11 cellular contexts compared by ENCODE assay signal in the genomic region with DNA sequence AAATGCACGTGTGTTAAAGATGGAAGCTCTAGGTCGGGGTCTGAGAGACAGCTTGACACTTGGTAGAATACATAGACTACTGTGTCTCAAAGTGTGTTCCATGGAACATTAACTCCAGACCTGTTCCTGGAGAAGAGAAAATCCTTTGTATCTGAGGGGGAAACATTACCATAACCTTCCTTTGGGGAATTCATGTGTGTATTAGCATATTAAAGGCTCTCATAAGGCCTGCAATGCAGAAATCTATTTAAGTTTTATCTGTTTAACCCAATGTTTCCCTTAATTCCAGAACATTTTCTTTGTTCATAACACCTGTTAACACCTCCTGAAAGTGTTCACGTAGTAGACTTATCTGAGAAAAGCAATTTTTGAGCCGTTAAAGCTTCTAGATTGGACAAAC.
DNase-seq lines count a peak whose midpoint lies in the region; ATAC-seq and TF ChIP-seq lines count a peak whose summit lies in the region.
"Had no signal": no experiment of that assay in that cellular context is flagged by ENCODE, and none has a peak within 500 bp of the region (broad histone marks: within the 10 kb centered on the region; RNA-seq: fewer than 3 reads in every experiment).

No MANE protein-coding gene starts in this region.

- no peak overlapping the region for H3K4me3 Mint-ChIP-seq in CD8-positive, alpha-beta T cell

- peaks cover 14% of the 10 kb centered on the region for H3K4me1 ChIP-seq in CD8-positive, alpha-beta T cell (ENCODE audit: insufficient read depth, low read length)
- H3K4me1 ChIP-seq in hepatocyte (ENCODE audit: insufficient read depth), result peaks cover 14% of the 10 kb centered on the region

- no peak overlapping the region for H3K27ac ChIP-seq in CD8-positive, alpha-beta T cell (ENCODE audit: low read depth, low read length)
- H3K27ac ChIP-seq in VCaP (peak overlapping the region; percentile 66; the same call in 1 of the 2 replicates), hepatocyte (peak overlapping the region; percentile 83), skin epidermis (peak overlapping the region in 16 of 21 experiments; percentile 38 to 84 (median 74)), brain microvascular endothelial cell (no peak overlapping the region), RWPE1 (no peak overlapping the region)

- no peak overlapping the region for H3K4me3 ChIP-seq in CD8-positive, alpha-beta T cell (ENCODE audit: low read depth, low read length)
- no peak overlapping the region for H3K4me3 ChIP-seq in hepatocyte
- H3K4me3 ChIP-seq in skin epidermis, result no peak overlapping the region
- H3K4me3 ChIP-seq in brain microvascular endothelial cell (ENCODE audit: low read depth, low read length), result no peak overlapping the region

- no peak overlapping the region for H2AFZ ChIP-seq in hepatocyte

- H3K36me3 ChIP-seq in CD8-positive, alpha-beta T cell (ENCODE audit: insufficient read depth, low read length), result no peaks in the 10 kb centered on the region
- H3K36me3 ChIP-seq in hepatocyte (replicated peaks; ENCODE audit: insufficient read depth, low read depth), result no peaks in the 10 kb centered on the region
- H3K36me3 ChIP-seq in brain microvascular endothelial cell (replicated peaks), result no peaks in the 10 kb centered on the region

- no peak for DNase-seq in CD8-positive, alpha-beta T cell
- no peak for DNase-seq in hepatocyte (ENCODE audit: low spot score)
- no peak for DNase-seq in brain microvascular endothelial cell
- no peak for DNase-seq in RWPE1 (ENCODE audit: low spot score)
- DNase-seq in nucleus accumbens (lab: John Stamatoyannopoulos, UW), result no peak
- DNase-seq in NCI-H1105 treated with DMSO at 0.1 percent for 48 hours (lab: John Stamatoyannopoulos, UW), result no peak
- DNase-seq: glutamatergic neuron, left colon, NCI-H446 treated with DMSO at 0.1 percent for 48 hours had no signal

- no peaks in the 10 kb centered on the region for H3K27me3 ChIP-seq in CD8-positive, alpha-beta T cell (ENCODE audit: insufficient read depth, low read length)
- H3K27me3 ChIP-seq in hepatocyte, result no peaks in the 10 kb centered on the region
- no peaks in the 10 kb centered on the region for H3K27me3 ChIP-seq in brain microvascular endothelial cell (replicated peaks)

- H3K4me1 Mint-ChIP-seq in CD8-positive, alpha-beta T cell (ENCODE audit: low read depth), result peaks cover 15% of the 10 kb centered on the region

- POLR2A ChIA-PET in CD8-positive, alpha-beta T cell (lab: Charles Lee), result interaction anchor here (1.2 to 2.4 kb wide), 6 partner anchors 20 to 159 kb away, joined by 3 to 22 read pairs (median 4); a partner anchor contains a TSS
- POLR2A ChIA-PET in RWPE1 (lab: Yijun Ruan, JAX; ENCODE audit: low non-redundant PET), result no interaction called here

- in situ Hi-C loops in brain microvascular endothelial cell (cut with HindIII; ENCODE audit: low pct_ligation_motif_present, low sequenced_read_pairs), result no loop called here

- WGBS in hepatocyte (ENCODE audit: low lambda C conversion rate, missing lambda C conversion rate), result 86% methylated on average over 4 of the region's 4 CpGs

- no peaks in the 10 kb centered on the region for H3K9me3 Mint-ChIP-seq in CD8-positive, alpha-beta T cell

- peaks cover 2% of the 10 kb centered on the region for H3K79me2 ChIP-seq in hepatocyte

- H3K9me2 ChIP-seq in hepatocyte (replicated peaks; ENCODE audit: insufficient read depth), result no peaks in the 10 kb centered on the region

- no peaks in the 10 kb centered on the region for H3K9me3 ChIP-seq in CD8-positive, alpha-beta T cell (ENCODE audit: low read length)
- H3K9me3 ChIP-seq in hepatocyte (ENCODE audit: low read depth), result no peaks in the 10 kb centered on the region

- no peaks in the 10 kb centered on the region for H3K36me3 Mint-ChIP-seq in CD8-positive, alpha-beta T cell

- peaks cover 5% of the 10 kb centered on the region for H3K27me3 Mint-ChIP-seq in CD8-positive, alpha-beta T cell (ENCODE audit: low read depth)

- no peak for ATAC-seq in CD8-positive, alpha-beta T cell

- H3K27ac Mint-ChIP-seq in CD8-positive, alpha-beta T cell, result peak overlapping the region; percentile 81

- intact Hi-C loops in CD8-positive, alpha-beta T cell (cut with DNase I, micrococcal nuclease), result no loop called here

- TF ChIP-seq CTCF in CD8-positive, alpha-beta T cell (IDR thresholded peaks at IDR 0.05), result no peak
- no peak for TF ChIP-seq CTCF in VCaP (conservative IDR thresholded peaks at IDR 0.05)
- no peak for TF ChIP-seq CTCF in hepatocyte (IDR thresholded peaks at IDR 0.05; ENCODE audit: poor library complexity)
- no peak for TF ChIP-seq CTCF in brain microvascular endothelial cell (IDR thresholded peaks at IDR 0.05; ENCODE audit: low read depth, low read length, missing control alignments)
- TF ChIP-seq CTCF in RWPE1 (conservative IDR thresholded peaks at IDR 0.05; ENCODE audit: low read depth), result no peak

- CTCF ChIA-PET in CD8-positive, alpha-beta T cell (lab: Charles Lee), result interaction anchor here (0.6 to 7.6 kb wide), 36 partner anchors 9 to 306 kb away, joined by 3 to 168 read pairs (median 8); a partner anchor contains a TSS
- CTCF ChIA-PET in RWPE1 (lab: Yijun Ruan, JAX), result interaction anchor here (0.6 to 2.4 kb wide), 10 partner anchors 11 to 635 kb away, joined by 3 to 23 read pairs (median 4); no protein-coding TSS in a partner anchor

- no peak overlapping the region for H3K4me2 ChIP-seq in hepatocyte

- no peaks in the 10 kb centered on the region for H4K20me1 ChIP-seq in hepatocyte (ENCODE audit: insufficient read depth, poor library complexity, severe bottlenecking)

Comparison
In these comparisons a context has a peak if more than half of its experiments do, and no peak if none do; other contexts are left out.
1. H3K27ac ChIP-seq: peak in VCaP (single experiment), hepatocyte (single experiment) and skin epidermis (16 of 21); none in CD8-positive, alpha-beta T cell (single experiment), brain microvascular endothelial cell (single experiment) and RWPE1 (single experiment).